In the genomic region with DNA sequence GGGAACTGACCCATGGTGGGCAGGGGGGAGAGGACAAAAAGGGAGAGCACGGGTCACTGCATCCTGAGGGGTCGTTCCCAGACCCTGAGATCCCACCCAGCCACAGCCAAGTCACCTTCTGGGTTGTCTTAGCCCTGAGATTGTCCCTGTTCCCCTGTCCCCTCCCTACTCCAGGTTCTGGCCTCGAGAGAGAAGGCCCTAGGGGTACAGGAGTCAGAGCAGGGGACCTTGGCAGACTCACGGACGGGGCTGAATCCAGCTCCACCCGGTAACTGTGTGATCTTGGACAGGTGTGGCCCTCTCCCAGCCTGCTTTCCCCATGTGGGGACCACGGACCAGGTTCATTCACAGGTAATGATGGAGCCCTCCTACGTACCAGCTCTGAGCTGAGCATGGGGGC, we compare ENCODE assay signal across 17 cellular contexts. TPM values are rescaled to one million over a fixed set of nuclear protein-coding genes. Genes with fewer than 3 reads are reported as not detected.
DNase-seq lines count a peak whose midpoint lies in the region; ATAC-seq, FAIRE-seq and TF ChIP-seq lines count a peak whose summit lies in the region.
"Had no signal": no experiment of that assay in that cellular context is flagged by ENCODE, and none has a peak within 500 bp of the region (broad histone marks: within the 10 kb centered on the region; RNA-seq: fewer than 3 reads in every experiment).

No MANE protein-coding gene starts in this region.

- no TSS peak for BruUV-seq in HepG2 (replicated peaks; lab: Mats Ljungman, UMichigan)

- H3K4ac ChIP-seq in neuronal stem cell (ENCODE audit: low read length), result no peak overlapping the region

- no peak overlapping the region for H3K23ac ChIP-seq in neuronal stem cell (ENCODE audit: low read depth, low read length, poor library complexity)

- H4K20me1 ChIP-seq in HepG2 (ENCODE audit: insufficient read depth, low read length), result no peaks in the 10 kb centered on the region

- FAIRE-seq in HepG2 (lab: Jason Lieb, UNC), result no peak

- intact Hi-C loops in HepG2 (cut with micrococcal nuclease; ENCODE audit: unreplicated experiment) (no loop called here), right lobe of liver (cut with DNase I) (no loop called here)

- 0% methylated on average over 1 of the region's 8 CpGs for WGBS in HepG2 (ENCODE audit: low lambda C conversion rate)
- no CpG with 5 or more reads among the region's 8 CpGs for WGBS in right lobe of liver (ENCODE audit: insufficient coverage, low coverage, low lambda C conversion rate, missing lambda C conversion rate)
- whole genome bisulfite sequencing in neuronal stem cell (ENCODE audit: extremely low coverage in 2 of 2, insufficient read length in 2 of 2, insufficient replicate concordance in 1 of 2), 2 donors, result no CpG with 5 or more reads among the region's 8 CpGs

- H3K79me1 ChIP-seq in neuronal stem cell (ENCODE audit: low read depth, low read length), result no peaks in the 10 kb centered on the region

- no peak overlapping the region for H3K4me3 ChIP-seq in HepG2 (replicated peaks in 1 of 3; ENCODE audit: insufficient read depth in 1 of 3, low read depth in 2 of 3, low read length in 3 of 3)
- no peak overlapping the region for H3K4me3 ChIP-seq in right lobe of liver
- H3K4me3 ChIP-seq in neuronal stem cell (ENCODE audit: low read length in 2 of 2), result no peak overlapping the region
- H3K4me3 ChIP-seq: MG63, PC-9 had no signal

- ATAC-seq in HepG2, result peak; percentile 3; the same call in 1 of the 3 replicates
- ATAC-seq in right lobe of liver, result no peak

- H3K36me3 ChIP-seq in HepG2 (replicated peaks in 1 of 2; ENCODE audit: control insufficient read depth in 1 of 2, insufficient read depth in 2 of 2, low read length in 2 of 2) (no peaks in the 10 kb centered on the region), right lobe of liver (no peaks in the 10 kb centered on the region), neuronal stem cell (replicated peaks in 1 of 2; ENCODE audit: control insufficient read depth in 2 of 2, insufficient read depth in 2 of 2, low read length in 2 of 2) (no peaks in the 10 kb centered on the region)
- H3K36me3 ChIP-seq: MG63 had no signal

- H3K79me2 ChIP-seq in HepG2 (ENCODE audit: insufficient read depth, low read length), result no peaks in the 10 kb centered on the region

- no peak overlapping the region for H4K91ac ChIP-seq in neuronal stem cell (ENCODE audit: low read depth, low read length, poor library complexity)

- H3K9me3 ChIP-seq in HepG2 (ENCODE audit: low read length), result no peaks in the 10 kb centered on the region
- H3K9me3 ChIP-seq in right lobe of liver, result no peaks in the 10 kb centered on the region
- H3K9me3 ChIP-seq in neuronal stem cell (replicated peaks in 1 of 2; ENCODE audit: control insufficient read depth in 2 of 2, insufficient read depth in 1 of 2, low read depth in 1 of 2, low read length in 2 of 2), result peaks cover 0 to 10% of the 10 kb centered on the region in 2 donors
- H3K9me3 ChIP-seq: MG63 had no signal

- H3K14ac ChIP-seq in neuronal stem cell (ENCODE audit: low read length), result peak overlapping the region; percentile 39

- H2AK5ac ChIP-seq in neuronal stem cell (ENCODE audit: low read depth, low read length), result peak overlapping the region; percentile 73

- TF ChIP-seq POLR2A in HepG2 (IDR thresholded peaks at IDR 0.05; ENCODE audit: insufficient read depth in 1 of 2, low read depth in 2 of 2, low read length in 2 of 2), result no peak
- no peak for TF ChIP-seq POLR2A in right lobe of liver (IDR thresholded peaks at IDR 0.05)

- CTCF ChIA-PET in HepG2 (lab: Yijun Ruan, JAX; ENCODE audit: low intra/inter-chr PET ratio, low total read pairs), result no interaction called here

- H2BK12ac ChIP-seq in neuronal stem cell (ENCODE audit: low read length), result peak overlapping the region; percentile 26

- H2AFZ ChIP-seq in HepG2 (ENCODE audit: low read length) (no peak overlapping the region), neuronal stem cell (ENCODE audit: low read length) (no peak overlapping the region)
- H2AFZ ChIP-seq: PC-9 had no signal

- no peak for TF ChIP-seq EP300 in HepG2 (IDR thresholded peaks at IDR 0.05; ENCODE audit: low read depth in 2 of 2, low read length in 2 of 2)
- TF ChIP-seq EP300 in HepG2 (CRISPR knock-in tag; IDR thresholded peaks at IDR 0.05; ENCODE audit: borderline replicate concordance), result no peak

- in situ Hi-C loops in HepG2 (cut with HindIII; ENCODE audit: extremely low pct_ligation_motif_present, low pct_unique_long_range_greater_than_20kb) (no loop called here), GM13976 (cut with MboI; ENCODE audit: low sequenced_read_pairs, unreplicated experiment) (no loop called here)

- no peak overlapping the region for H2BK15ac ChIP-seq in neuronal stem cell (ENCODE audit: low read length)

- no peak overlapping the region for H4K8ac ChIP-seq in neuronal stem cell (ENCODE audit: low read depth, low read length)

- H2BK5ac ChIP-seq in neuronal stem cell (ENCODE audit: low read length), result no peak overlapping the region

- H3K27me3 ChIP-seq in HepG2 (ENCODE audit: control insufficient read depth in 1 of 2, insufficient read depth in 2 of 2, low read length in 2 of 2) (peaks cover 0 to 13% of the 10 kb centered on the region in 2 experiments; a peak in 1 of 5 replicates), right lobe of liver (no peaks in the 10 kb centered on the region), neuronal stem cell (ENCODE audit: control insufficient read depth in 3 of 3, insufficient read depth in 3 of 3, low read depth in 1 of 3, low read length in 3 of 3) (peaks cover 0 to 80% (median 11%) of the 10 kb centered on the region in 3 experiments)
- H3K27me3 ChIP-seq: MG63 had no signal

- H2BK120ac ChIP-seq in neuronal stem cell (ENCODE audit: low read depth, low read length), result no peak overlapping the region

- peak overlapping the region; percentile 72 for H3K18ac ChIP-seq in neuronal stem cell (ENCODE audit: low read length)

- H3K4me2 ChIP-seq in HepG2 (ENCODE audit: low read depth, low read length) (no peak overlapping the region; the same call in 1 of the 2 replicates), neuronal stem cell (ENCODE audit: insufficient read depth, low read length, poor library complexity, severe bottlenecking) (no peak overlapping the region)
- H3K4me2 ChIP-seq: PC-9 had no signal

- DNase-seq in HepG2 (ENCODE audit: low spot score) (no peak), right lobe of liver (no peak), ecto neural progenitor cell (ENCODE audit: low spot score) (peak; percentile 51), neuronal stem cell (ENCODE audit: low spot score) (no peak), GM20000 (ENCODE audit: low spot score) (no peak), GM13976 (ENCODE audit: low spot score) (no peak), medulla oblongata (ENCODE audit: extremely low spot score) (no peak)
- DNase-seq in stimulated activated CD4-positive, alpha-beta T cell treated with anti-CD3 and anti-CD28 coated beads, Interleukin-4, amount 100 ng/mL, for 24 hours, result no peak
- DNase-seq: CD4-positive, alpha-beta memory T cell; Karpas-422; NCI-H1092; NCI-H146; NCI-H2081; NCI-H510A treated with DMSO at 0.1 percent for 48 hours had no signal

- TF ChIP-seq CTCF in HepG2 (CRISPR knock-in tag; IDR thresholded peaks at IDR 0.05), result no peak
- TF ChIP-seq CTCF in right lobe of liver (IDR thresholded peaks at IDR 0.05), result no peak
- no peak for TF ChIP-seq CTCF in GM20000 (IDR thresholded peaks at IDR 0.05; ENCODE audit: extremely low read depth, missing control alignments)
- TF ChIP-seq CTCF in GM13976 (IDR thresholded peaks at IDR 0.05; ENCODE audit: borderline replicate concordance, control extremely low read depth, extremely low read depth, insufficient read depth, missing control alignments), result no peak

- H3K27ac ChIP-seq in HepG2 (ENCODE audit: extremely low read length, insufficient read depth, low read length) (no peak overlapping the region), right lobe of liver (no peak overlapping the region), neuronal stem cell (replicated peaks; ENCODE audit: low read length) (no peak overlapping the region)
- H3K27ac ChIP-seq: 22Rv1, PC-9 had no signal

- POLR2A ChIA-PET in HepG2 (lab: Yijun Ruan, JAX), result interaction anchor here (0.5 to 1.3 kb wide), 3 partner anchors 10 to 134 kb away, joined by 3 to 4 read pairs (median 3); a partner anchor contains a TSS

- no peak overlapping the region for H3K9ac ChIP-seq in HepG2 (ENCODE audit: insufficient read depth, low read depth, low read length)
- peak overlapping the region; percentile 13 for H3K9ac ChIP-seq in neuronal stem cell (ENCODE audit: low read depth, low read length, poor library complexity)

- H3K4me1 ChIP-seq in HepG2 (ENCODE audit: insufficient read depth, low read length) (peaks cover 60% of the 10 kb centered on the region), right lobe of liver (no peaks in the 10 kb centered on the region), neuronal stem cell (ENCODE audit: control insufficient read depth in 2 of 2, insufficient read depth in 1 of 2, low read depth in 1 of 2, low read length in 2 of 2) (peaks cover 18 to 57% of the 10 kb centered on the region in 2 donors)

- TF ChIP-seq RAD21 in HepG2 (CRISPR knock-in tag; IDR thresholded peaks at IDR 0.05), result no peak

RNA-seq across cellular contexts. Expression of a gene that starts 11.2 kb away (rescaled TPM):
- 4.2 and 9.0 TPM in 2 replicates for total RNA-seq in HepG2 (2016; rRNA removed; fragmentation: Illumina TruSeq; extraction: Trizol)
- 3.2 and 3.4 TPM in 2 replicates for total RNA-seq in HepG2 (2016; cell fraction: cytosol; rRNA removed; fragmentation: Illumina TruSeq; extraction: Trizol; ENCODE audit: low read depth)
- 2.8 and 8.0 TPM in 2 replicates for total RNA-seq in HepG2 (2016; cell fraction: insoluble cytoplasmic fraction; rRNA removed; fragmentation: Illumina TruSeq; extraction: Trizol)
- 5.1 TPM in 2 replicates for total RNA-seq in HepG2 (2016; cell fraction: membrane; rRNA removed; fragmentation: Illumina TruSeq; extraction: Trizol)
- 10.5 and 11.6 TPM in 2 replicates for total RNA-seq in HepG2 (2016; cell fraction: nucleus; rRNA removed; fragmentation: Illumina TruSeq; extraction: Trizol)
- polyA plus RNA-seq in HepG2 (2011; rRNA removed), result 17.1 and 19.6 TPM in 2 replicates
- 15.6 and 24.7 TPM in 2 replicates for polyA plus RNA-seq in HepG2 (2011; cell fraction: cytosol; rRNA removed)
- polyA plus RNA-seq in HepG2 (2011; cell fraction: nucleus; rRNA removed), result 52.1 and 62.8 TPM in 2 replicates
- polyA plus RNA-seq in HepG2 (2012), result 5.9 and 7.0 TPM in 2 replicates
- 4.7 and 5.3 TPM in 2 replicates for polyA plus RNA-seq in HepG2 (2016; cell fraction: cytosol; fragmentation: Illumina TruSeq; extraction: Trizol; ENCODE audit: low read depth)
- 3.9 and 4.0 TPM in 2 replicates for polyA plus RNA-seq in HepG2 (2016; cell fraction: insoluble cytoplasmic fraction; fragmentation: Illumina TruSeq; extraction: Trizol; ENCODE audit: low read depth)
- 6.5 and 7.0 TPM in 2 replicates for polyA plus RNA-seq in HepG2 (2016; cell fraction: membrane; fragmentation: Illumina TruSeq; extraction: Trizol; ENCODE audit: low read depth)
- polyA plus RNA-seq in HepG2 (2016; cell fraction: nucleus; fragmentation: Illumina TruSeq; extraction: Trizol; ENCODE audit: insufficient read depth, low read depth), result 18.8 and 19.8 TPM in 2 replicates
- polyA minus RNA-seq in HepG2 (2011; rRNA and poly(A)+ RNA removed; ENCODE audit: low replicate concordance), result 1.3 and 29.5 TPM in 2 replicates
- polyA minus RNA-seq in HepG2 (2011; cell fraction: cytosol; rRNA and poly(A)+ RNA removed), result 9.5 and 10.8 TPM in 2 replicates
- 8.8 and 10.6 TPM in 2 replicates for polyA minus RNA-seq in HepG2 (2011; cell fraction: nucleus; rRNA and poly(A)+ RNA removed)
- total RNA-seq in right lobe of liver, result 1 to 10 TPM; 1.3 to 3.1 (median 2.2) TPM
- 0.70 TPM for polyA plus RNA-seq in neuronal stem cell (2013, experiment 1 of 2)
- polyA plus RNA-seq in neuronal stem cell (2013, experiment 2 of 2), result 0.76 TPM

RNA-seq across cellular contexts. Expression of a gene that starts 38.3 kb away (rescaled TPM):
- 37.1 and 42.1 TPM in 2 replicates for total RNA-seq in HepG2 (2016; rRNA removed; fragmentation: Illumina TruSeq; extraction: Trizol)
- total RNA-seq in HepG2 (2016; cell fraction: cytosol; rRNA removed; fragmentation: Illumina TruSeq; extraction: Trizol; ENCODE audit: low read depth), result 7.2 and 8.5 TPM in 2 replicates
- total RNA-seq in HepG2 (2016; cell fraction: insoluble cytoplasmic fraction; rRNA removed; fragmentation: Illumina TruSeq; extraction: Trizol), result 34.5 and 46.1 TPM in 2 replicates
- total RNA-seq in HepG2 (2016; cell fraction: membrane; rRNA removed; fragmentation: Illumina TruSeq; extraction: Trizol), result 23.0 and 25.4 TPM in 2 replicates
- total RNA-seq in HepG2 (2016; cell fraction: nucleus; rRNA removed; fragmentation: Illumina TruSeq; extraction: Trizol), result 19.0 and 24.0 TPM in 2 replicates
- polyA plus RNA-seq in HepG2 (2011; rRNA removed), result 41.3 and 51.5 TPM in 2 replicates
- 28.0 and 37.2 TPM in 2 replicates for polyA plus RNA-seq in HepG2 (2011; cell fraction: cytosol; rRNA removed)
- 80.9 and 98.9 TPM in 2 replicates for polyA plus RNA-seq in HepG2 (2011; cell fraction: nucleus; rRNA removed)
- polyA plus RNA-seq in HepG2 (2012), result 44.2 and 48.1 TPM in 2 replicates
- 12.6 and 15.0 TPM in 2 replicates for polyA plus RNA-seq in HepG2 (2016; cell fraction: cytosol; fragmentation: Illumina TruSeq; extraction: Trizol; ENCODE audit: low read depth)
- 55.0 and 56.0 TPM in 2 replicates for polyA plus RNA-seq in HepG2 (2016; cell fraction: insoluble cytoplasmic fraction; fragmentation: Illumina TruSeq; extraction: Trizol; ENCODE audit: low read depth)
- polyA plus RNA-seq in HepG2 (2016; cell fraction: membrane; fragmentation: Illumina TruSeq; extraction: Trizol; ENCODE audit: low read depth), result 24.9 and 27.1 TPM in 2 replicates
- 49.6 and 53.8 TPM in 2 replicates for polyA plus RNA-seq in HepG2 (2016; cell fraction: nucleus; fragmentation: Illumina TruSeq; extraction: Trizol; ENCODE audit: insufficient read depth, low read depth)
- polyA minus RNA-seq in HepG2 (2011; rRNA and poly(A)+ RNA removed; ENCODE audit: low replicate concordance), result 55.9 and 116 TPM in 2 replicates
- 13.8 and 16.4 TPM in 2 replicates for polyA minus RNA-seq in HepG2 (2011; cell fraction: cytosol; rRNA and poly(A)+ RNA removed)
- 11.3 and 16.7 TPM in 2 replicates for polyA minus RNA-seq in HepG2 (2011; cell fraction: nucleus; rRNA and poly(A)+ RNA removed)
- 10 to 100 TPM; 16.6 to 25.9 (median 22.2) TPM for total RNA-seq in right lobe of liver
- polyA plus RNA-seq in neuronal stem cell (2013, experiment 1 of 2), result 28.4 TPM
- polyA plus RNA-seq in neuronal stem cell (2013, experiment 2 of 2), result 24.9 TPM

RNA-seq across cellular contexts. Expression of a gene that starts 46.4 kb away (rescaled TPM):
- total RNA-seq in HepG2 (2016; rRNA removed; fragmentation: Illumina TruSeq; extraction: Trizol) (28.3 and 31.3 TPM in 2 replicates), right lobe of liver (10 to 100 TPM in 3 of 6 experiments, 1 to 10 TPM in 3; 5.5 to 17.1 (median 10.8) TPM)
- total RNA-seq in HepG2 (2016; cell fraction: cytosol; rRNA removed; fragmentation: Illumina TruSeq; extraction: Trizol; ENCODE audit: low read depth), result 6.8 and 10.0 TPM in 2 replicates
- total RNA-seq in HepG2 (2016; cell fraction: insoluble cytoplasmic fraction; rRNA removed; fragmentation: Illumina TruSeq; extraction: Trizol), result 28.2 and 33.5 TPM in 2 replicates
- 17.0 and 17.8 TPM in 2 replicates for total RNA-seq in HepG2 (2016; cell fraction: membrane; rRNA removed; fragmentation: Illumina TruSeq; extraction: Trizol)
- 32.1 and 38.6 TPM in 2 replicates for total RNA-seq in HepG2 (2016; cell fraction: nucleus; rRNA removed; fragmentation: Illumina TruSeq; extraction: Trizol)
- polyA plus RNA-seq in HepG2 (2011; rRNA removed), result 9.8 and 10.0 TPM in 2 replicates
- 3.3 and 3.7 TPM in 2 replicates for polyA plus RNA-seq in HepG2 (2011; cell fraction: cytosol; rRNA removed)
- polyA plus RNA-seq in HepG2 (2011; cell fraction: nucleus; rRNA removed), result 69.5 and 91.8 TPM in 2 replicates
- 12.4 and 16.5 TPM in 2 replicates for polyA plus RNA-seq in HepG2 (2012)
- polyA plus RNA-seq in HepG2 (2016; cell fraction: cytosol; fragmentation: Illumina TruSeq; extraction: Trizol; ENCODE audit: low read depth), result 5.0 TPM in 2 replicates
- 23.7 and 26.7 TPM in 2 replicates for polyA plus RNA-seq in HepG2 (2016; cell fraction: insoluble cytoplasmic fraction; fragmentation: Illumina TruSeq; extraction: Trizol; ENCODE audit: low read depth)
- polyA plus RNA-seq in HepG2 (2016; cell fraction: membrane; fragmentation: Illumina TruSeq; extraction: Trizol; ENCODE audit: low read depth), result 7.9 and 9.5 TPM in 2 replicates
- 69.2 and 78.2 TPM in 2 replicates for polyA plus RNA-seq in HepG2 (2016; cell fraction: nucleus; fragmentation: Illumina TruSeq; extraction: Trizol; ENCODE audit: insufficient read depth, low read depth)
- 4.7 and 19.7 TPM in 2 replicates for polyA minus RNA-seq in HepG2 (2011; rRNA and poly(A)+ RNA removed; ENCODE audit: low replicate concordance)
- 3.1 and 3.5 TPM in 2 replicates for polyA minus RNA-seq in HepG2 (2011; cell fraction: cytosol; rRNA and poly(A)+ RNA removed)
- polyA minus RNA-seq in HepG2 (2011; cell fraction: nucleus; rRNA and poly(A)+ RNA removed), result 13.1 and 15.3 TPM in 2 replicates
- polyA plus RNA-seq in neuronal stem cell (2013, experiment 1 of 2), result 27.4 TPM
- 27.8 TPM for polyA plus RNA-seq in neuronal stem cell (2013, experiment 2 of 2)
